In the genomic region with DNA sequence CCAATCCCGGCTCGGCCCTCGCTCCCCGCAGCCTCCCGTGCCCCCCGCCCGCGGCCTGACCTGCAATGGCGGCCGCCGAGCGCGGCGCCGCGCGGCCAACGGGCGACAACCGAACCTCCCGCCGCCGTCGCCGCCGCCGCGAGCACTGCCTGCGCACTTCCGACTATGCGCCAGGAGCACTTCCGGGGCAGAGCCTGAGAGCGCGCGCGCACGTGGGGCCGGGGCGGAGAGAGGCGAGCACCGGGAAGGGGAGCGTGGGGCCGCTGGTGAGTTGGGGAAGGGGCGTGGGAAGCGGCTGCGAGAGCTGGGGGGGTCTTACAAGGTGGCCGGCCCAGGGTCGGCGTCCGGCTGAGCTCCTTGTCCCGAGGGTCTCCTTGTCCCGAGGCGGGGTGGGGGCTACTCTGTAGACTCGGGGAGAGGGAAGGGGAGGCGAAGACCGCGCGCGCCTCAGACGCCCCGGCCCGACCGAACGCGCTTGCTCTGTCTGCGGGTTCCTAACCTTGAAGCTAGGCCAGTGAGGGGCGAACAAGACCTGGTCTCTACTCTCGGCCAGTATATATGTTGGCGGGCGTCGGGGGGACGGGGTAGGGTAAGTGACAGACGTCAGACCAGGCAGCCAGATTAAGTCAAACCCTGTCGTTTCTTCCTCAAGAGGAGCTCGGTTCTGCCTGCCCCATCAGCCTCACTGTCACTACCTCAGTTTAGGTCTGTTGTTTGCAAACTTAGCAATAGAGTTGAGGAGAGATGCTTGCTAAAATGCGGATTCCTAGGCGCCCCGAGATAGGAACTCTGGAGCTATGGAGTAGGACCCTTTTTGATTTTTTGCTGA, we compare ENCODE assay signal across 8 cellular contexts. TPM values are rescaled to one million over a fixed set of nuclear protein-coding genes. Genes with fewer than 3 reads are reported as not detected.
DNase-seq lines count a peak whose midpoint lies in the region; ATAC-seq, FAIRE-seq and TF ChIP-seq lines count a peak whose summit lies in the region.

A gene with protein sequence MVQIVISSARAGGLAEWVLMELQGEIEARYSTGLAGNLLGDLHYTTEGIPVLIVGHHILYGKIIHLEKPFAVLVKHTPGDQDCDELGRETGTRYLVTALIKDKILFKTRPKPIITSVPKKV (minus strand): TSS at position 165 of the 829 bp plus-strand sequence. CDS start 11,130 bp downstream, outside the sequence.
A gene (plus strand): TSS at position 226 of the 829 bp plus-strand sequence. CDS start 811 bp downstream, outside the sequence.

- H3K9ac ChIP-seq in HepG2 (ENCODE audit: insufficient read depth, low read depth, low read length), result peak within 1 kb of the TSS; percentile 99

- peak within 1 kb of the TSS; percentile 93 for H3K27ac Mint-ChIP-seq in activated CD4-positive, alpha-beta T cell treated with anti-CD3 and anti-CD28 coated beads, Interleukin-2, amount 10 ng/mL, durations not matched to agents 7 days and 5 days

- H3K27me3 Mint-ChIP-seq in activated CD4-positive, alpha-beta T cell treated with anti-CD3 and anti-CD28 coated beads, Interleukin-2, amount 10 ng/mL, durations not matched to agents 7 days and 5 days, result no peaks in the 10 kb centered on the region

- H3K4me3 ChIP-seq in AG09309 (ENCODE audit: control insufficient read depth, low read depth, low read length) (peak within 1 kb of the TSS; percentile 100), HepG2 (replicated peaks in 1 of 3; ENCODE audit: insufficient read depth in 1 of 3, low read depth in 2 of 3, low read length in 3 of 3) (peak within 1 kb of the TSS; percentile 87 to 98 (median 91))

- in situ Hi-C loops in HepG2 (cut with HindIII; ENCODE audit: extremely low pct_ligation_motif_present, low pct_unique_long_range_greater_than_20kb), result no loop called here

- peak; percentile 82 for ATAC-seq in GM18907 (IDR thresholded peaks at IDR 0.05; ENCODE audit: unreplicated experiment)
- ATAC-seq in HG03139 (IDR thresholded peaks at IDR 0.05; ENCODE audit: unreplicated experiment), result peak; percentile 77
- ATAC-seq in HepG2, result peak; percentile 95

- H4K20me1 ChIP-seq in HepG2 (ENCODE audit: insufficient read depth, low read length), result 0 out of 2 replicates have a peak, but pooled peaks cover 3% of the 10 kb centered on the region

- H3K27me3 ChIP-seq in HepG2 (ENCODE audit: control insufficient read depth in 1 of 2, insufficient read depth in 2 of 2, low read length in 2 of 2), result no peaks in the 10 kb centered on the region; a peak in 1 of 5 replicates

- H3K9me3 Mint-ChIP-seq in activated CD4-positive, alpha-beta T cell treated with anti-CD3 and anti-CD28 coated beads, Interleukin-2, amount 10 ng/mL, durations not matched to agents 7 days and 5 days, result no peaks in the 10 kb centered on the region

- POLR2A ChIA-PET in activated CD4-positive, alpha-beta T cell treated with anti-CD3 and anti-CD28 coated beads, Interleukin-2, amount 10 ng/mL, durations not matched to agents 7 days and 5 days (lab: Charles Lee), result no interaction called here
- POLR2A ChIA-PET in HepG2 (lab: Yijun Ruan, JAX), result interaction anchor here (0.6 to 1.6 kb wide), 13 partner anchors 11 to 431 kb away, joined by 3 to 11 read pairs (median 3); a partner anchor contains a TSS

- H3K9me3 ChIP-seq in HepG2 (ENCODE audit: low read length), result no peaks in the 10 kb centered on the region

- under 1% methylated on average over 42 of the region's 78 CpGs for WGBS in HepG2 (ENCODE audit: low lambda C conversion rate)

- H3K4me1 ChIP-seq in HepG2 (ENCODE audit: insufficient read depth, low read length), result peaks cover 50% of the 10 kb centered on the region

- H3K4me1 Mint-ChIP-seq in activated CD4-positive, alpha-beta T cell treated with anti-CD3 and anti-CD28 coated beads, Interleukin-2, amount 10 ng/mL, durations not matched to agents 7 days and 5 days, result peaks cover 60% of the 10 kb centered on the region

- no TSS peak for BruUV-seq in HepG2 (replicated peaks; lab: Mats Ljungman, UMichigan)

- TF ChIP-seq POLR2A in HepG2 (IDR thresholded peaks at IDR 0.05; ENCODE audit: insufficient read depth in 1 of 2, low read depth in 2 of 2, low read length in 2 of 2), result peak in 1 of 2 experiments; percentile 94; a peak in 3 of 4 replicates

- H2AFZ ChIP-seq in HepG2 (ENCODE audit: low read length), result no peak within 1 kb of the TSS

- peaks cover 4 to 29% of the 10 kb centered on the region in 2 experiments; a peak in 4 of 5 replicates for H3K36me3 ChIP-seq in HepG2 (replicated peaks in 1 of 2; ENCODE audit: control insufficient read depth in 1 of 2, insufficient read depth in 2 of 2, low read length in 2 of 2)

- peaks cover 27% of the 10 kb centered on the region for H3K36me3 Mint-ChIP-seq in activated CD4-positive, alpha-beta T cell treated with anti-CD3 and anti-CD28 coated beads, Interleukin-2, amount 10 ng/mL, durations not matched to agents 7 days and 5 days (ENCODE audit: low read depth)

- intact Hi-C loops in HepG2 (cut with micrococcal nuclease; ENCODE audit: unreplicated experiment), result loop anchor here (10.0 kb wide), 1 partner anchor 608 kb away; no protein-coding TSS in a partner anchor

- peaks cover 78% of the 10 kb centered on the region for H3K79me2 ChIP-seq in HepG2 (ENCODE audit: insufficient read depth, low read length)

- FAIRE-seq in HepG2 (lab: Jason Lieb, UNC), result no peak

- TF ChIP-seq CTCF in AG09309 (IDR thresholded peaks at IDR 0.05; ENCODE audit: control insufficient read depth, insufficient read depth, low read depth, low read length, missing control alignments), result no peak
- no peak; the same call in 1 of the 2 replicates for TF ChIP-seq CTCF in HepG2 (CRISPR knock-in tag; IDR thresholded peaks at IDR 0.05)

- DNase-seq in AG09309 (ENCODE audit: low read depth) (peak; percentile 13), NCI-H526 (lab: John Stamatoyannopoulos, UW) (peak; percentile 26 to 88), dedifferentiated amniotic fluid mesenchymal stem cell (ENCODE audit: extremely low spot score) (peak; percentile 71), HepG2 (ENCODE audit: low spot score) (peak; percentile 79)
- DNase-seq in activated CD4-positive, alpha-beta T cell treated with anti-CD3 and anti-CD28 coated beads, Interleukin-2, amount 10 ng/mL, durations not matched to agents 7 days and 5 days, result peak; percentile 90
- peak; percentile 81 to 82 for DNase-seq in stimulated activated CD4-positive, alpha-beta T cell treated with anti-CD3 and anti-CD28 coated beads, Interleukin-2, amount 100 ng/mL, for 48 hours

- H3K27ac ChIP-seq in HepG2 (ENCODE audit: extremely low read length, insufficient read depth, low read length), result peak within 1 kb of the TSS; percentile 97

- H3K4me2 ChIP-seq in HepG2 (ENCODE audit: low read depth, low read length), result peak within 1 kb of the TSS; percentile 83

- no peak; the same call in 1 of the 2 replicates for TF ChIP-seq RAD21 in HepG2 (CRISPR knock-in tag; IDR thresholded peaks at IDR 0.05)

- no peak; a peak in 2 of 4 replicates for TF ChIP-seq EP300 in HepG2 (IDR thresholded peaks at IDR 0.05; ENCODE audit: low read depth in 2 of 2, low read length in 2 of 2)
- no peak for TF ChIP-seq EP300 in HepG2 (CRISPR knock-in tag; IDR thresholded peaks at IDR 0.05; ENCODE audit: borderline replicate concordance)

- CTCF ChIA-PET in activated CD4-positive, alpha-beta T cell treated with anti-CD3 and anti-CD28 coated beads, Interleukin-2, amount 10 ng/mL, durations not matched to agents 7 days and 5 days (lab: Charles Lee), result interaction anchor here (0.6 to 2.5 kb wide), 6 partner anchors 9 to 206 kb away, joined by 3 to 11 read pairs (median 4); no protein-coding TSS in a partner anchor
- CTCF ChIA-PET in HepG2 (lab: Yijun Ruan, JAX; ENCODE audit: low intra/inter-chr PET ratio, low total read pairs), result no interaction called here

- peak within 1 kb of the TSS; percentile 96 for H3K4me3 Mint-ChIP-seq in activated CD4-positive, alpha-beta T cell treated with anti-CD3 and anti-CD28 coated beads, Interleukin-2, amount 10 ng/mL, durations not matched to agents 7 days and 5 days

RNA-seq across cellular contexts. Expression of the first gene that starts in this region (rescaled TPM):
- 100 to 1,000 TPM; 132 to 165 TPM for total RNA-seq in activated CD4-positive, alpha-beta T cell treated with anti-CD3 and anti-CD28 coated beads, Interleukin-2, amount 10 ng/mL, durations not matched to agents 7 days and 5 days
- total RNA-seq in HepG2 (2016; rRNA removed; fragmentation: Illumina TruSeq; extraction: Trizol), result 37.2 and 64.1 TPM in 2 replicates
- total RNA-seq in HepG2 (2016; cell fraction: cytosol; rRNA removed; fragmentation: Illumina TruSeq; extraction: Trizol; ENCODE audit: low read depth), result 15.9 and 16.0 TPM in 2 replicates
- total RNA-seq in HepG2 (2016; cell fraction: insoluble cytoplasmic fraction; rRNA removed; fragmentation: Illumina TruSeq; extraction: Trizol), result 45.2 and 61.3 TPM in 2 replicates
- 36.4 and 42.2 TPM in 2 replicates for total RNA-seq in HepG2 (2016; cell fraction: membrane; rRNA removed; fragmentation: Illumina TruSeq; extraction: Trizol)
- total RNA-seq in HepG2 (2016; cell fraction: nucleus; rRNA removed; fragmentation: Illumina TruSeq; extraction: Trizol), result 25.4 and 28.1 TPM in 2 replicates
- polyA plus RNA-seq in HepG2 (2011; rRNA removed), result 67.5 and 74.3 TPM in 2 replicates
- 71.6 and 77.6 TPM in 2 replicates for polyA plus RNA-seq in HepG2 (2011; cell fraction: cytosol; rRNA removed)
- 34.1 and 36.4 TPM in 2 replicates for polyA plus RNA-seq in HepG2 (2011; cell fraction: nucleus; rRNA removed)
- polyA plus RNA-seq in HepG2 (2012), result 47.0 and 51.3 TPM in 2 replicates
- 18.3 and 28.8 TPM in 2 replicates for polyA plus RNA-seq in HepG2 (2016; cell fraction: cytosol; fragmentation: Illumina TruSeq; extraction: Trizol; ENCODE audit: low read depth)
- polyA plus RNA-seq in HepG2 (2016; cell fraction: insoluble cytoplasmic fraction; fragmentation: Illumina TruSeq; extraction: Trizol; ENCODE audit: low read depth), result 123 and 124 TPM in 2 replicates
- 44.9 and 57.1 TPM in 2 replicates for polyA plus RNA-seq in HepG2 (2016; cell fraction: membrane; fragmentation: Illumina TruSeq; extraction: Trizol; ENCODE audit: low read depth)
- 55.2 and 67.8 TPM in 2 replicates for polyA plus RNA-seq in HepG2 (2016; cell fraction: nucleus; fragmentation: Illumina TruSeq; extraction: Trizol; ENCODE audit: insufficient read depth, low read depth)
- polyA minus RNA-seq in HepG2 (2011; rRNA and poly(A)+ RNA removed; ENCODE audit: low replicate concordance), result 127 and 272 TPM in 2 replicates
- 48.2 and 50.4 TPM in 2 replicates for polyA minus RNA-seq in HepG2 (2011; cell fraction: cytosol; rRNA and poly(A)+ RNA removed)
- 17.3 and 20.1 TPM in 2 replicates for polyA minus RNA-seq in HepG2 (2011; cell fraction: nucleus; rRNA and poly(A)+ RNA removed)

RNA-seq across cellular contexts. Expression of the second gene that starts in this region (rescaled TPM):
- total RNA-seq in activated CD4-positive, alpha-beta T cell treated with anti-CD3 and anti-CD28 coated beads, Interleukin-2, amount 10 ng/mL, durations not matched to agents 7 days and 5 days, result 10 to 100 TPM; 51.8 to 53.2 TPM
- total RNA-seq in HepG2 (2016; rRNA removed; fragmentation: Illumina TruSeq; extraction: Trizol), result 30.0 and 57.1 TPM in 2 replicates
- 37.9 and 40.6 TPM in 2 replicates for total RNA-seq in HepG2 (2016; cell fraction: cytosol; rRNA removed; fragmentation: Illumina TruSeq; extraction: Trizol; ENCODE audit: low read depth)
- total RNA-seq in HepG2 (2016; cell fraction: insoluble cytoplasmic fraction; rRNA removed; fragmentation: Illumina TruSeq; extraction: Trizol), result 26.3 and 63.5 TPM in 2 replicates
- total RNA-seq in HepG2 (2016; cell fraction: membrane; rRNA removed; fragmentation: Illumina TruSeq; extraction: Trizol), result 33.1 and 34.6 TPM in 2 replicates
- 37.9 and 38.1 TPM in 2 replicates for total RNA-seq in HepG2 (2016; cell fraction: nucleus; rRNA removed; fragmentation: Illumina TruSeq; extraction: Trizol)
- 85.8 and 91.2 TPM in 2 replicates for polyA plus RNA-seq in HepG2 (2011; rRNA removed)
- 70.4 and 88.9 TPM in 2 replicates for polyA plus RNA-seq in HepG2 (2011; cell fraction: cytosol; rRNA removed)
- 58.2 and 63.9 TPM in 2 replicates for polyA plus RNA-seq in HepG2 (2011; cell fraction: nucleus; rRNA removed)
- polyA plus RNA-seq in HepG2 (2012), result 65.9 and 68.1 TPM in 2 replicates
- 21.9 and 27.0 TPM in 2 replicates for polyA plus RNA-seq in HepG2 (2016; cell fraction: cytosol; fragmentation: Illumina TruSeq; extraction: Trizol; ENCODE audit: low read depth)
- 119 and 121 TPM in 2 replicates for polyA plus RNA-seq in HepG2 (2016; cell fraction: insoluble cytoplasmic fraction; fragmentation: Illumina TruSeq; extraction: Trizol; ENCODE audit: low read depth)
- 30.9 and 36.3 TPM in 2 replicates for polyA plus RNA-seq in HepG2 (2016; cell fraction: membrane; fragmentation: Illumina TruSeq; extraction: Trizol; ENCODE audit: low read depth)
- polyA plus RNA-seq in HepG2 (2016; cell fraction: nucleus; fragmentation: Illumina TruSeq; extraction: Trizol; ENCODE audit: insufficient read depth, low read depth), result 71.6 and 78.5 TPM in 2 replicates
- polyA minus RNA-seq in HepG2 (2011; rRNA and poly(A)+ RNA removed; ENCODE audit: low replicate concordance), result 126 and 208 TPM in 2 replicates
- polyA minus RNA-seq in HepG2 (2011; cell fraction: cytosol; rRNA and poly(A)+ RNA removed), result 51.0 and 51.2 TPM in 2 replicates
- polyA minus RNA-seq in HepG2 (2011; cell fraction: nucleus; rRNA and poly(A)+ RNA removed), result 59.6 and 65.4 TPM in 2 replicates

Comparison
In these comparisons a context has a peak if more than half of its experiments do, and no peak if none do; other contexts are left out.
1. Peak in every context shown above with its lines: DNase-seq, ATAC-seq, H3K4me3 ChIP-seq and H3K27ac ChIP-seq.
2. DNase-seq: peak in every context shown above with its lines; median percentile 90 in activated CD4-positive, alpha-beta T cell treated with anti-CD3 and anti-CD28 coated beads, Interleukin-2, amount 10 ng/mL, durations not matched to agents 7 days and 5 days; 82 in stimulated activated CD4-positive, alpha-beta T cell treated with anti-CD3 and anti-CD28 coated beads, Interleukin-2, amount 100 ng/mL, for 48 hours; 79 in HepG2; 71 in dedifferentiated amniotic fluid mesenchymal stem cell; 57 in NCI-H526; 13 in AG09309.